ENCODE assay signal across 20 cellular contexts in genomic region chr2:86052676-86053075, GRCh38.
"Had no signal": no experiment of that assay in that cellular context is flagged by ENCODE, and none has a peak within 500 bp of the region (broad histone marks: within the 10 kb centered on the region; RNA-seq: fewer than 3 reads in every experiment).

No MANE protein-coding gene starts in this region.

- H3K4me3 Mint-ChIP-seq: activated B cell treated with CpG ODN at 0.5 μM for 24 hours; activated CD4-positive, alpha-beta T cell treated with anti-CD3 and anti-CD28 coated beads, Interleukin-2, amount 10 ng/mL, durations not matched to agents 7 days and 5 days; neural progenitor cell; stimulated activated effector memory CD8-positive, alpha-beta T cell treated with anti-CD3 and anti-CD28 coated beads, Interleukin-12 subunit alpha, Interleukin-12 subunit beta, amount 100 ng/mL, for 72 hours had no signal

- H3K9me3 ChIP-seq: left lung, pancreas had no signal

- DNase-seq: activated B cell treated with CpG ODN at 0.5 μM for 24 hours; activated CD4-positive, alpha-beta T cell treated with anti-CD3 and anti-CD28 coated beads, Interleukin-2, amount 10 ng/mL, durations not matched to agents 7 days and 5 days; activated naive CD4-positive, alpha-beta T cell treated with anti-CD3 and anti-CD28 coated beads, Interleukin-2, amount 50 U/mL, for 16 hours; amygdala; caudate nucleus; foreskin keratinocyte; hypothalamus; left lung; mammary epithelial cell; stimulated activated CD4-positive, alpha-beta T cell treated with anti-CD3 and anti-CD28 coated beads, Interleukin-4, amount 100 ng/mL, for 24 hours; T-helper 1 cell; T-helper 9 cell had no signal

- H3K27ac Mint-ChIP-seq: activated B cell treated with CpG ODN at 0.5 μM for 24 hours; activated CD4-positive, alpha-beta T cell treated with anti-CD3 and anti-CD28 coated beads, Interleukin-2, amount 10 ng/mL, durations not matched to agents 7 days and 5 days; activated T-helper 2 cell treated with anti-CD3 and anti-CD28 coated beads, Interferon-gamma antibody, Interleukin-2, Interleukin-4, amounts not matched to agents 10 μg/mL and 5 μg/mL and 100 μg/mL, durations not matched to agents 14 hours and 24 hours and 36 hours; stimulated activated effector memory CD8-positive, alpha-beta T cell treated with anti-CD3 and anti-CD28 coated beads, Interleukin-12 subunit alpha, Interleukin-12 subunit beta, amount 100 ng/mL, for 72 hours had no signal

- ATAC-seq: foreskin keratinocyte; left lung; sciatic nerve; stimulated activated effector memory CD8-positive, alpha-beta T cell treated with anti-CD3 and anti-CD28 coated beads, Interleukin-12 subunit alpha, Interleukin-12 subunit beta, amount 100 ng/mL, for 72 hours had no signal

- H3K36me3 ChIP-seq: neural progenitor cell, pancreas had no signal

- H3K9me3 Mint-ChIP-seq: activated B cell treated with CpG ODN at 0.5 μM for 24 hours; activated CD4-positive, alpha-beta T cell treated with anti-CD3 and anti-CD28 coated beads, Interleukin-2, amount 10 ng/mL, durations not matched to agents 7 days and 5 days; activated T-helper 2 cell treated with anti-CD3 and anti-CD28 coated beads, Interferon-gamma antibody, Interleukin-2, Interleukin-4, amounts not matched to agents 10 μg/mL and 5 μg/mL and 100 μg/mL, durations not matched to agents 14 hours and 24 hours and 36 hours; neural progenitor cell; stimulated activated effector memory CD8-positive, alpha-beta T cell treated with anti-CD3 and anti-CD28 coated beads, Interleukin-12 subunit alpha, Interleukin-12 subunit beta, amount 100 ng/mL, for 72 hours had no signal

- FAIRE-seq: colon, keratinocyte, pancreas, urothelium cell line had no signal

- H3K27me3 ChIP-seq: foreskin keratinocyte, left lung, neural progenitor cell, pancreas had no signal

- H3K27me3 Mint-ChIP-seq: activated B cell treated with CpG ODN at 0.5 μM for 24 hours; activated CD4-positive, alpha-beta T cell treated with anti-CD3 and anti-CD28 coated beads, Interleukin-2, amount 10 ng/mL, durations not matched to agents 7 days and 5 days had no signal

- H3K27ac ChIP-seq: foreskin keratinocyte, left lung, neural progenitor cell had no signal

- H3K4me1 ChIP-seq: foreskin keratinocyte, left lung, neural progenitor cell had no signal

- H3K4me3 ChIP-seq: left lung, neural progenitor cell, pancreas had no signal

- H3K9ac ChIP-seq: neural progenitor cell had no signal

- H3K4me1 Mint-ChIP-seq: activated B cell treated with CpG ODN at 0.5 μM for 24 hours; activated CD4-positive, alpha-beta T cell treated with anti-CD3 and anti-CD28 coated beads, Interleukin-2, amount 10 ng/mL, durations not matched to agents 7 days and 5 days; neural progenitor cell; stimulated activated effector memory CD8-positive, alpha-beta T cell treated with anti-CD3 and anti-CD28 coated beads, Interleukin-12 subunit alpha, Interleukin-12 subunit beta, amount 100 ng/mL, for 72 hours had no signal
